ENCODE assay signal across 9 cellular contexts in genomic region chr17:47733047-47733413, GRCh38. TPM values are rescaled to one million over a fixed set of nuclear protein-coding genes. Genes with fewer than 3 reads are reported as not detected.
DNase-seq lines count a peak whose midpoint lies in the region; ATAC-seq and TF ChIP-seq lines count a peak whose summit lies in the region.
"Had no signal": no experiment of that assay in that cellular context is flagged by ENCODE, and none has a peak within 500 bp of the region (broad histone marks: within the 10 kb centered on the region; RNA-seq: fewer than 3 reads in every experiment).

Gene TBX21 (plus strand): TSS chr17:47733236. CDS start chr17:47733455, 219 bp downstream.

- peak within 1 kb of the TSS; percentile 64 for H3K4me3 ChIP-seq in coronary artery
- peak within 1 kb of the TSS; percentile 43 for H3K4me3 ChIP-seq in mononuclear cell (ENCODE audit: low read length)

- no peak for TF ChIP-seq CTCF in coronary artery (IDR thresholded peaks at IDR 0.05)

- H3K27ac ChIP-seq in coronary artery: no peak within 1 kb of the TSS

- H3K27me3 ChIP-seq in mononuclear cell (ENCODE audit: insufficient read depth, low read length): peaks cover 19% of the 10 kb centered on the region

- DNase-seq in NCI-H2107 (lab: John Stamatoyannopoulos, UW) (peak; percentile 18), coronary artery (ENCODE audit: low spot score) (peak; percentile 74), foreskin melanocyte (no peak)
- peak; percentile 87 for DNase-seq in activated CD4-positive, alpha-beta T cell treated with anti-CD3 and anti-CD28 coated beads for 1 hour
- DNase-seq in stimulated activated CD8-positive, alpha-beta memory T cell treated with anti-CD3 and anti-CD28 coated beads, Interleukin-7, amount 100 ng/mL, for 4 hours (ENCODE audit: low read depth in 2 of 2): peak; percentile 91 to 95

- H3K9me3 ChIP-seq in mononuclear cell (ENCODE audit: low read depth, low read length): no peaks in the 10 kb centered on the region

- H3K4me1 ChIP-seq in mononuclear cell (ENCODE audit: insufficient read depth, low read length): peaks cover 38% of the 10 kb centered on the region

- peak; percentile 77 for TF ChIP-seq POLR2A in GM15510 (IDR thresholded peaks at IDR 0.05; ENCODE audit: borderline replicate concordance, extremely low read depth, insufficient read length)

- peak; percentile 68 for ATAC-seq in HG02852 (IDR thresholded peaks at IDR 0.05; ENCODE audit: unreplicated experiment)

RNA-seq across cellular contexts. Expression of gene TBX21, which starts in this region (rescaled TPM):
- 15.7 TPM for total RNA-seq in mononuclear cell
- total RNA-seq: renal cortical epithelial cell had no signal
